Comparison of ENCODE assay signal across 20 cellular contexts in genomic region chr12:26621932-26622331, GRCh38.
DNase-seq lines count a peak whose midpoint lies in the region; ATAC-seq and TF ChIP-seq lines count a peak whose summit lies in the region.
"Had no signal": no experiment of that assay in that cellular context is flagged by ENCODE, and none has a peak within 500 bp of the region (broad histone marks: within the 10 kb centered on the region; RNA-seq: fewer than 3 reads in every experiment).

No MANE protein-coding gene starts in this region.

- DNase-seq in DMS53 (lab: John Stamatoyannopoulos, UW) (peak; percentile 30), DMS53 treated with DMSO at 0.1 percent for 48 hours (lab: John Stamatoyannopoulos, UW; ENCODE audit: unreplicated experiment) (no peak), DMS153 treated with DMSO at 0.1 percent for 48 hours (lab: John Stamatoyannopoulos, UW; ENCODE audit: unreplicated experiment) (peak; percentile 28), NCI-H2171 (lab: John Stamatoyannopoulos, UW) (peak; percentile 47), NCI-H69 (lab: John Stamatoyannopoulos, UW) (peak; percentile 67), lower leg skin (ENCODE audit: low spot score in 2 of 2) (no peak), cerebellum (ENCODE audit: low spot score) (no peak), WTC11 (ENCODE audit: low spot score) (no peak)
- DNase-seq: 8988T; H7; HFFc6; KG1; NCI-H1436; NCI-H2081 treated with DMSO at 0.1 percent for 48 hours; NCI-H446 treated with DMSO at 0.1 percent for 48 hours; NK-92 treated with Interleukin-12 subunit alpha and Interleukin-12 subunit beta, amount 100 ng/mL, for 24 hours had no signal

- H3K4me3 Mint-ChIP-seq in WTC11, result no peak overlapping the region
- H3K4me3 Mint-ChIP-seq: CD14-positive monocyte; HFFc6; T-helper 2 cell treated with Interferon-gamma antibody and Interleukin-4, amounts not matched to agents 5 μg/mL and 100 μg/mL, for 36 hours had no signal

- no peaks in the 10 kb centered on the region for H3K27me3 Mint-ChIP-seq in WTC11 (ENCODE audit: low read depth)

- no peak for TF ChIP-seq CTCF in lower leg skin (IDR thresholded peaks at IDR 0.05)
- TF ChIP-seq CTCF in WTC11 (IDR thresholded peaks at IDR 0.05), result no peak

- TF ChIP-seq POLR2A in lower leg skin (IDR thresholded peaks at IDR 0.05), result no peak

- no peaks in the 10 kb centered on the region for H3K4me1 Mint-ChIP-seq in WTC11
- H3K4me1 Mint-ChIP-seq: CD14-positive monocyte had no signal

- peaks cover 37% of the 10 kb centered on the region for H3K36me3 Mint-ChIP-seq in WTC11

- no peak for ATAC-seq in WTC11
- ATAC-seq: Right ventricle myocardium inferior had no signal

- peaks cover under 1% of the 10 kb centered on the region; the same call in 1 of the 2 replicates for H3K9me3 Mint-ChIP-seq in WTC11
- H3K9me3 Mint-ChIP-seq: CD14-positive monocyte; HFFc6; T-helper 2 cell treated with Interferon-gamma antibody and Interleukin-4, amounts not matched to agents 5 μg/mL and 100 μg/mL, for 36 hours had no signal

- no peak overlapping the region for H3K27ac Mint-ChIP-seq in WTC11
- H3K27ac Mint-ChIP-seq: CD14-positive monocyte; HFFc6; T-helper 2 cell treated with Interferon-gamma antibody and Interleukin-4, amounts not matched to agents 5 μg/mL and 100 μg/mL, for 36 hours had no signal

- H3K4me3 ChIP-seq in lower leg skin (ENCODE audit: low read depth, poor library complexity, severe bottlenecking), result no peak overlapping the region
- H3K4me3 ChIP-seq: SK-N-MC had no signal

- 88 to 92% methylated on average over 3 of the region's 3 CpGs for WGBS in lower leg skin, 2 donors

- CTCF ChIA-PET in WTC11 (lab: Charles Lee), result interaction anchor here (2.1 kb wide), 1 partner anchor 80 kb away, joined by 4 read pairs; no protein-coding TSS in a partner anchor

- POLR2A ChIA-PET in WTC11 (lab: Charles Lee), result no interaction called here

- intact Hi-C loops in lower leg skin (cut with DNase I; ENCODE audit: low total_unique reads), result no loop called here

TF ChIP-seq in WTC11, 78 proteins besides CTCF, POLR2A, EP300 and RAD21 (continues in another document):
- TF ChIP-seq E2F5 (CRISPR knock-in tag; IDR thresholded peaks at IDR 0.05) (no peak), ZNF121 (CRISPR knock-in tag; IDR thresholded peaks at IDR 0.05) (no peak), ZSCAN18 (CRISPR knock-in tag; IDR thresholded peaks at IDR 0.05) (no peak), USF1 (CRISPR knock-in tag; IDR thresholded peaks at IDR 0.05) (no peak), IRF2 (CRISPR knock-in tag; IDR thresholded peaks at IDR 0.05; ENCODE audit: borderline replicate concordance, low read depth) (no peak), TCF7 (CRISPR knock-in tag; IDR thresholded peaks at IDR 0.05; ENCODE audit: low read depth) (no peak), ZNF219 (CRISPR knock-in tag; IDR thresholded peaks at IDR 0.05; ENCODE audit: borderline replicate concordance) (no peak), MLX (CRISPR knock-in tag; IDR thresholded peaks at IDR 0.05) (no peak), HMGA2 (CRISPR knock-in tag; IDR thresholded peaks at IDR 0.05) (no peak), ATF1 (CRISPR knock-in tag; IDR thresholded peaks at IDR 0.05) (no peak), ZNF416 (CRISPR knock-in tag; IDR thresholded peaks at IDR 0.05) (no peak), MXD4 (CRISPR knock-in tag; IDR thresholded peaks at IDR 0.05; ENCODE audit: borderline replicate concordance) (no peak), AFF4 (CRISPR knock-in tag; IDR thresholded peaks at IDR 0.05; ENCODE audit: borderline replicate concordance) (no peak), ZNF281 (CRISPR knock-in tag; IDR thresholded peaks at IDR 0.05) (no peak), OVOL2 (CRISPR knock-in tag; IDR thresholded peaks at IDR 0.05; ENCODE audit: borderline replicate concordance) (no peak), GRHL2 (CRISPR knock-in tag; IDR thresholded peaks at IDR 0.05; ENCODE audit: insufficient replicate concordance, severe bottlenecking) (no peak)

Comparison
In these comparisons a context has a peak if more than half of its experiments do, and no peak if none do; other contexts are left out.
1. DNase-seq: peak in DMS53 (single experiment), DMS153 treated with DMSO at 0.1 percent for 48 hours (single experiment), NCI-H2171 (single experiment) and NCI-H69 (single experiment); none in DMS53 treated with DMSO at 0.1 percent for 48 hours (single experiment), lower leg skin (0 of 2), cerebellum (single experiment) and WTC11 (single experiment).